19 cellular contexts compared by ENCODE assay signal in genomic region chrX:136814847-136815634, GRCh38.
"Had no signal": no experiment of that assay in that cellular context is flagged by ENCODE, and none has a peak within 500 bp of the region (broad histone marks: within the 10 kb centered on the region; RNA-seq: fewer than 3 reads in every experiment).

No MANE protein-coding gene starts in this region.

- H3K9me3 ChIP-seq: heart left ventricle, lower lobe of right lung, right atrium auricular region, tibial artery, upper lobe of left lung, uterus had no signal

- H3K4me1 ChIP-seq: heart left ventricle, lower lobe of right lung, right atrium auricular region, tibial artery, uterus had no signal

- H3K4me1 Mint-ChIP-seq: endodermal cell; memory B cell; mesothelial cell of epicardium; neural crest cell; stimulated activated effector memory CD8-positive, alpha-beta T cell treated with anti-CD3 and anti-CD28 coated beads, Interleukin-12 subunit alpha, Interleukin-12 subunit beta, amount 100 ng/mL, for 72 hours had no signal

- H3K27ac ChIP-seq: coronary artery, heart left ventricle, lower lobe of right lung, right atrium auricular region, tibial artery, upper lobe of left lung, uterus had no signal

- ATAC-seq: lower lobe of right lung; natural killer cell; stimulated activated effector memory CD8-positive, alpha-beta T cell treated with anti-CD3 and anti-CD28 coated beads, Interleukin-12 subunit alpha, Interleukin-12 subunit beta, amount 100 ng/mL, for 72 hours; stimulated activated naive CD8-positive, alpha-beta T cell treated with anti-CD3 and anti-CD28 coated beads, Interleukin-15, Interleukin-2, amounts not matched to agents 100 U/mL and 50 U/mL, for 24 hours had no signal

- H3K9me3 Mint-ChIP-seq: memory B cell; natural killer cell; stimulated activated effector memory CD8-positive, alpha-beta T cell treated with anti-CD3 and anti-CD28 coated beads, Interleukin-12 subunit alpha, Interleukin-12 subunit beta, amount 100 ng/mL, for 72 hours had no signal

- H3K27me3 ChIP-seq: right atrium auricular region, tibial artery, upper lobe of left lung, uterus had no signal

- H3K36me3 ChIP-seq: lower lobe of right lung, right atrium auricular region, upper lobe of left lung, uterus had no signal

- H3K4me3 ChIP-seq: coronary artery, heart left ventricle, lower lobe of right lung, right atrium auricular region, tibial artery, upper lobe of left lung, uterus had no signal

- H3K4me3 Mint-ChIP-seq: endodermal cell; memory B cell; mesothelial cell of epicardium; natural killer cell; neural crest cell; stimulated activated effector memory CD8-positive, alpha-beta T cell treated with anti-CD3 and anti-CD28 coated beads, Interleukin-12 subunit alpha, Interleukin-12 subunit beta, amount 100 ng/mL, for 72 hours had no signal

- H3K36me3 Mint-ChIP-seq: stimulated activated effector memory CD8-positive, alpha-beta T cell treated with anti-CD3 and anti-CD28 coated beads, Interleukin-12 subunit alpha, Interleukin-12 subunit beta, amount 100 ng/mL, for 72 hours had no signal

- H3K27me3 Mint-ChIP-seq: memory B cell had no signal

- H3K27ac Mint-ChIP-seq: endodermal cell; memory B cell; mesothelial cell of epicardium; natural killer cell; stimulated activated effector memory CD8-positive, alpha-beta T cell treated with anti-CD3 and anti-CD28 coated beads, Interleukin-12 subunit alpha, Interleukin-12 subunit beta, amount 100 ng/mL, for 72 hours had no signal

- DNase-seq: effector CD4-positive, alpha-beta T cell; endodermal cell; heart left ventricle; hippocampal formation; lower lobe of right lung; natural killer cell; posterior cingulate gyrus; stimulated activated CD4-positive, alpha-beta T cell treated with anti-CD3 and anti-CD28 coated beads, Interleukin-4, amount 100 ng/mL, for 1 hour; stimulated activated CD8-positive, alpha-beta memory T cell treated with anti-CD3 and anti-CD28 coated beads, Interleukin-4, amount 100 ng/mL, for 48 hours; stimulated activated naive CD8-positive, alpha-beta T cell treated with anti-CD3 and anti-CD28 coated beads, Interleukin-15, Interleukin-2, amounts not matched to agents 100 U/mL and 50 U/mL, for 24 hours; tibial artery; upper lobe of left lung; uterus had no signal
